9 cellular contexts compared by ENCODE assay signal in the genomic region with DNA sequence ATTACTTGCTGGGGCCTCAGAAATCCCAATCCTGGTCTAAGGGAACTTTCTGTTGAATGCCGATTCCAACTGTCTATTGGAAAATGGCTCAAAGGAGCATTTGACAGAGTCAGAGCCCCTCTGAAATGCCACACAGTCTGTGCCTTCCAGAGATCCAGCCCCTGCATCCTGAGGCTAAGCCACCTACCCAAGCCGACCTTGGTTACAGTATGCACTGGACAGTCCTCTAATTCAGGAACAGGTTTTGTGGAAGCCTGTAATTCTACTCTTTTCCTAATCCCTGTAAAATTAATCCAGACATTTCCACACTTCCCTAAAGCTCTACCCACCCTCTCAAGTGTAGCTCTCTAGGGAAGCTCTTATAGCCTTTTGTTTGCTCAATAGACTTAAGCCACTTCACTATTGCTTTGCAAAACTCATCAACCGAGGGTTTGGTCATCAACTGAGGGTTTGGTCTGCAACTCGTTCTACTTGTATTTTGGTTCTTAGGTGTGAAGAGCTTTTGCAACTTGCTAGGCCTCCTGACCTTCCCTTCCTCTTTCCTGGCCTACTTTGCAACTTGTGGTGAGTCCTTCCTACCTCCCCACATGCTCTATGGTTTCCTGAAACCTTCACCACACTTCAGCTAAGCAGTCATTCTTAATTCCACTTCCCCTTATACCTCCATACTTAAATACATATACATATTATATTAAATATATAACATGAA.
DNase-seq lines count a peak whose midpoint lies in the region; ATAC-seq and TF ChIP-seq lines count a peak whose summit lies in the region.
"Had no signal": no experiment of that assay in that cellular context is flagged by ENCODE, and none has a peak within 500 bp of the region (broad histone marks: within the 10 kb centered on the region; RNA-seq: fewer than 3 reads in every experiment).

No MANE protein-coding gene starts in this region.

- H2AFZ ChIP-seq in DND-41 (ENCODE audit: low read depth, low read length): no peak overlapping the region

- no peaks in the 10 kb centered on the region for H3K79me2 ChIP-seq in DND-41 (ENCODE audit: insufficient read depth, low read length)

- H3K4me2 ChIP-seq in DND-41 (ENCODE audit: insufficient read depth, low read length): no peak overlapping the region

- TF ChIP-seq CTCF in DND-41 (IDR thresholded peaks at IDR 0.05; ENCODE audit: borderline replicate concordance, extremely low read depth, low read length, poor library complexity, severe bottlenecking) (no peak), thyroid gland (IDR thresholded peaks at IDR 0.05) (no peak)

- peaks cover 20% of the 10 kb centered on the region for H3K4me1 Mint-ChIP-seq in activated T-helper 2 cell treated with anti-CD3 and anti-CD28 coated beads, Interferon-gamma antibody, Interleukin-2, Interleukin-4, amounts not matched to agents 10 μg/mL and 5 μg/mL and 100 μg/mL, durations not matched to agents 14 hours and 24 hours and 36 hours (ENCODE audit: low read depth)

- H3K36me3 Mint-ChIP-seq in activated T-helper 2 cell treated with anti-CD3 and anti-CD28 coated beads, Interferon-gamma antibody, Interleukin-2, Interleukin-4, amounts not matched to agents 10 μg/mL and 5 μg/mL and 100 μg/mL, durations not matched to agents 14 hours and 24 hours and 36 hours (ENCODE audit: low read depth): peaks cover 3% of the 10 kb centered on the region

- peaks cover 10% of the 10 kb centered on the region for H3K9me3 Mint-ChIP-seq in activated T-helper 2 cell treated with anti-CD3 and anti-CD28 coated beads, Interferon-gamma antibody, Interleukin-2, Interleukin-4, amounts not matched to agents 10 μg/mL and 5 μg/mL and 100 μg/mL, durations not matched to agents 14 hours and 24 hours and 36 hours

- WGBS in thyroid gland, 2 donors: 53 to 58% methylated on average over 4 of the region's 4 CpGs

- no peak overlapping the region for H3K4me3 ChIP-seq in DND-41 (ENCODE audit: low read depth in 1 of 2, low read length in 2 of 2)
- no peak overlapping the region for H3K4me3 ChIP-seq in thyroid gland (replicated peaks in 1 of 3)

- TF ChIP-seq POLR2A in thyroid gland (IDR thresholded peaks at IDR 0.05): no peak

- no peaks in the 10 kb centered on the region for H4K20me1 ChIP-seq in DND-41 (ENCODE audit: insufficient read depth, low read length)

- H3K9me3 ChIP-seq in DND-41 (ENCODE audit: insufficient read depth, low read length, severe bottlenecking): peaks cover 10% of the 10 kb centered on the region
- no peaks in the 10 kb centered on the region for H3K9me3 ChIP-seq in thyroid gland

- H3K36me3 ChIP-seq in DND-41 (ENCODE audit: insufficient read depth, low read length) (no peaks in the 10 kb centered on the region), thyroid gland (no peaks in the 10 kb centered on the region)

- H3K27ac ChIP-seq in DND-41 (ENCODE audit: low read length) (peak overlapping the region; percentile 16; the same call in 1 of the 2 replicates), thyroid gland (no peak overlapping the region)

- DNase-seq in DND-41 (peak; percentile 39), ureter (ENCODE audit: low spot score) (no peak), thyroid gland (no peak), ecto neural progenitor cell (ENCODE audit: low spot score) (no peak), RPMI8226 (no peak)
- DNase-seq in activated T-helper 2 cell treated with anti-CD3 and anti-CD28 coated beads, Interferon-gamma antibody, Interleukin-2, Interleukin-4, amounts not matched to agents 10 μg/mL and 5 μg/mL and 100 μg/mL, durations not matched to agents 14 hours and 24 hours and 36 hours (ENCODE audit: low spot score): no peak
- DNase-seq: stimulated activated CD4-positive, alpha-beta T cell treated with anti-CD3 and anti-CD28 coated beads, Interleukin-4, amount 100 ng/mL, for 24 hours had no signal

- H3K4me3 Mint-ChIP-seq in activated T-helper 2 cell treated with anti-CD3 and anti-CD28 coated beads, Interferon-gamma antibody, Interleukin-2, Interleukin-4, amounts not matched to agents 10 μg/mL and 5 μg/mL and 100 μg/mL, durations not matched to agents 14 hours and 24 hours and 36 hours (ENCODE audit: low read depth): no peak overlapping the region

- H3K4me1 ChIP-seq in DND-41 (ENCODE audit: insufficient read depth, low read length) (peaks cover 16% of the 10 kb centered on the region), thyroid gland (no peaks in the 10 kb centered on the region)

- H3K27me3 Mint-ChIP-seq in activated T-helper 2 cell treated with anti-CD3 and anti-CD28 coated beads, Interferon-gamma antibody, Interleukin-2, Interleukin-4, amounts not matched to agents 10 μg/mL and 5 μg/mL and 100 μg/mL, durations not matched to agents 14 hours and 24 hours and 36 hours (ENCODE audit: low read depth): peaks cover 8% of the 10 kb centered on the region

- ATAC-seq in DND-41 (ENCODE audit: insufficient read depth, low read depth) (peak; percentile 94), GM19455 (IDR thresholded peaks at IDR 0.05; ENCODE audit: unreplicated experiment) (peak; percentile 78), HG03432 (IDR thresholded peaks at IDR 0.05; ENCODE audit: unreplicated experiment) (peak; percentile 87)

- H3K27me3 ChIP-seq in DND-41 (ENCODE audit: insufficient read depth, low read length, poor library complexity) (no peaks in the 10 kb centered on the region), thyroid gland (no peaks in the 10 kb centered on the region)

- H3K27ac Mint-ChIP-seq in activated T-helper 2 cell treated with anti-CD3 and anti-CD28 coated beads, Interferon-gamma antibody, Interleukin-2, Interleukin-4, amounts not matched to agents 10 μg/mL and 5 μg/mL and 100 μg/mL, durations not matched to agents 14 hours and 24 hours and 36 hours: peak overlapping the region; percentile 14

- H3K9ac ChIP-seq in DND-41 (ENCODE audit: low read depth, low read length): no peak overlapping the region

- intact Hi-C loops in activated T-helper 2 cell treated with anti-CD3 and anti-CD28 coated beads, Interferon-gamma antibody, Interleukin-2, Interleukin-4, amounts not matched to agents 10 μg/mL and 5 μg/mL and 100 μg/mL, durations not matched to agents 14 hours and 24 hours and 36 hours (cut with micrococcal nuclease): no loop called here
- intact Hi-C loops in thyroid gland (cut with DNase I): no loop called here
